ENCODE assay signal across 16 cellular contexts in the genomic region with DNA sequence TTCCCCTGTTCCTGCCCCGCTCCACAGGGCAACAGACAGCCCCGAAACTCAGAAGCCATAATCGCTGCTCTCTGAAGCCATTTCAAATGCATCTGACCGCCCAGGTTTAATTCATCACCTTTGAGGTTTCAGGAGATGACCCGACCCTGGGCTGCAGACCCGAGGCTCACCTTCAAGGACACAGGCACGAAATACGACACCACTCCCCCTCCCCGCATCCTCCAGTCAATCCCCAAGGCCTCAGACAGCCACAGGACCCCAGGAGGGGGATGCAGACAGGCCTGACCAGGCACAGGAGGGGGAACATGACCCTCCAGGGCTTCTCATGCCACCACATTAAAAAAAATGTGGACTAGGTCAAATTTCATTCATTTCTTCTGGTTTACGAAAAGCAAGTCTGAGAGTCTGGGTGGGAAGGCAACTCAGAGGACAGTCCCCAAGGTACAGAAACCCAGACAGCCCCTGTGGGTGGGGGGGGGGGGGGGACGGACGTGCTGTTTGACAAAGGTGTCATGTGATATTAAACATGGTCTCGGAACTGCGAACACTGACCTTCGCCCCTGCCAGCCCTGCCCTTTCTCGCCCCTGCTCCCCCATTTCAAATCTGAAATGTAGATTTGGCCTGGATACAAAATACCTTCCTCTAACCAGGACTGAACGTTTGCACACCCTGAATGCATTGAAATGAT.
DNase-seq lines count a peak whose midpoint lies in the region; ATAC-seq, FAIRE-seq and TF ChIP-seq lines count a peak whose summit lies in the region.
"Had no signal": no experiment of that assay in that cellular context is flagged by ENCODE, and none has a peak within 500 bp of the region (broad histone marks: within the 10 kb centered on the region; RNA-seq: fewer than 3 reads in every experiment).

No MANE protein-coding gene starts in this region.

- no peaks in the 10 kb centered on the region for H3K27me3 ChIP-seq in BLaER1 treated with 17β-estradiol and CSF1 and Interleukin-3, amounts not matched to agents 10 nM and 100 nM
- no peaks in the 10 kb centered on the region for H3K27me3 ChIP-seq in Loucy (ENCODE audit: insufficient read depth, low read length, poor library complexity, severe bottlenecking)
- H3K27me3 ChIP-seq in neural progenitor cell, result peaks cover 5% of the 10 kb centered on the region
- H3K27me3 ChIP-seq in small intestine (ENCODE audit: control insufficient read depth in 2 of 2, insufficient read depth in 2 of 2, low read length in 2 of 2), result no peaks in the 10 kb centered on the region
- H3K27me3 ChIP-seq: Peyer's patch had no signal

- no peaks in the 10 kb centered on the region for H3K36me3 ChIP-seq in BLaER1 treated with 17β-estradiol and CSF1 and Interleukin-3, amounts not matched to agents 10 nM and 100 nM
- no peaks in the 10 kb centered on the region for H3K36me3 ChIP-seq in Loucy (ENCODE audit: insufficient read depth, low read length)
- no peaks in the 10 kb centered on the region for H3K36me3 ChIP-seq in neural progenitor cell
- H3K36me3 ChIP-seq in small intestine (ENCODE audit: control insufficient read depth in 2 of 2, insufficient read depth in 2 of 2, low read length in 2 of 2), result no peaks in the 10 kb centered on the region
- H3K36me3 ChIP-seq: Peyer's patch had no signal

- H3K4me1 Mint-ChIP-seq in neural progenitor cell, result peaks cover 37% of the 10 kb centered on the region

- H3K9ac ChIP-seq in BLaER1 treated with 17β-estradiol and CSF1 and Interleukin-3, amounts not matched to agents 10 nM and 100 nM, result peak overlapping the region in 10 of 11 experiments; percentile 7 to 63 (median 52); a peak in 15 of 22 replicates
- no peak overlapping the region for H3K9ac ChIP-seq in Loucy (ENCODE audit: low read depth, low read length, poor library complexity, severe bottlenecking)
- H3K9ac ChIP-seq in neural progenitor cell, result no peak overlapping the region

- TF ChIP-seq CTCF in Loucy (conservative IDR thresholded peaks at IDR 0.05; ENCODE audit: low read length), result no peak
- TF ChIP-seq CTCF in neural progenitor cell (IDR thresholded peaks at IDR 0.05), result no peak

- ATAC-seq in HG02571 (IDR thresholded peaks at IDR 0.05; ENCODE audit: unreplicated experiment) (no peak), HG02588 (IDR thresholded peaks at IDR 0.05; ENCODE audit: unreplicated experiment) (no peak)
- ATAC-seq: A549 had no signal

- no peak for FAIRE-seq in small intestine (lab: Jason Lieb, UNC)
- FAIRE-seq: A549 had no signal

- H3K36me3 Mint-ChIP-seq in neural progenitor cell, result no peaks in the 10 kb centered on the region

- H3K9me3 ChIP-seq in BLaER1 treated with 17β-estradiol and CSF1 and Interleukin-3, amounts not matched to agents 10 nM and 100 nM (replicated peaks in 1 of 11), result peaks cover 7 to 15% (median 11%) of the 10 kb centered on the region in 11 experiments; a peak in 16 of 22 replicates
- no peaks in the 10 kb centered on the region for H3K9me3 ChIP-seq in Loucy (ENCODE audit: insufficient read depth, low read depth, low read length)
- no peaks in the 10 kb centered on the region for H3K9me3 ChIP-seq in neural progenitor cell (ENCODE audit: low read depth)
- H3K9me3 ChIP-seq in small intestine (ENCODE audit: control insufficient read depth, low read depth), result no peaks in the 10 kb centered on the region
- H3K9me3 ChIP-seq: A549, Peyer's patch had no signal

- no peaks in the 10 kb centered on the region for H4K20me1 ChIP-seq in BLaER1 treated with 17β-estradiol and CSF1 and Interleukin-3, amounts not matched to agents 10 nM and 100 nM
- H4K20me1 ChIP-seq in Loucy (ENCODE audit: insufficient read depth, low read length, poor library complexity, severe bottlenecking) (no peaks in the 10 kb centered on the region), neural progenitor cell (ENCODE audit: low read depth) (no peaks in the 10 kb centered on the region)

- H3K9me2 ChIP-seq in Loucy (replicated peaks; ENCODE audit: low read depth, low read length), result no peaks in the 10 kb centered on the region

- DNase-seq in iPS DF 4.7 (ENCODE audit: extremely low read depth, low spot score), result peak; percentile 14
- DNase-seq in neural progenitor cell (ENCODE audit: low spot score), result no peak
- no peak for DNase-seq in SW480 (ENCODE audit: low spot score)
- no peak for DNase-seq in small intestine
- DNase-seq: CD4-positive, alpha-beta T cell; DND-41; NCI-H1417 treated with DMSO at 0.1 percent for 48 hours; NCI-H2029 treated with DMSO at 0.1 percent for 48 hours; NCI-H510A treated with DMSO at 0.1 percent for 48 hours; Peyer's patch; SHP77 treated with DMSO at 0.1 percent for 48 hours had no signal

- peaks cover 3% of the 10 kb centered on the region for H3K9me3 Mint-ChIP-seq in neural progenitor cell
- H3K9me3 Mint-ChIP-seq: CD4-positive, alpha-beta T cell had no signal

- H3K27ac Mint-ChIP-seq in neural progenitor cell, result peak overlapping the region; percentile 27
- H3K27ac Mint-ChIP-seq: CD4-positive, alpha-beta T cell had no signal

- H3K4me2 ChIP-seq in BLaER1 treated with 17β-estradiol and CSF1 and Interleukin-3, amounts not matched to agents 10 nM and 100 nM, result peak overlapping the region; percentile 80 to 96 (median 90)
- peak overlapping the region; percentile 46 for H3K4me2 ChIP-seq in Loucy (ENCODE audit: low read depth, low read length, poor library complexity, severe bottlenecking)
- no peak overlapping the region for H3K4me2 ChIP-seq in neural progenitor cell
- H3K4me2 ChIP-seq: A549 had no signal

- peak overlapping the region in 8 of 10 experiments; percentile 20 to 50 (median 38); a peak in 8 of 20 replicates for H3K4me3 ChIP-seq in BLaER1 treated with 17β-estradiol and CSF1 and Interleukin-3, amounts not matched to agents 10 nM and 100 nM
- H3K4me3 ChIP-seq in Loucy (ENCODE audit: low read length, poor library complexity, severe bottlenecking), result no peak overlapping the region
- no peak overlapping the region for H3K4me3 ChIP-seq in neural progenitor cell
- H3K4me3 ChIP-seq in small intestine (ENCODE audit: low read depth in 1 of 2, low read length in 2 of 2), result no peak overlapping the region
- H3K4me3 ChIP-seq: A549, Peyer's patch had no signal

- H3K79me2 ChIP-seq in Loucy (ENCODE audit: insufficient read depth, low read length), result no peaks in the 10 kb centered on the region
- no peaks in the 10 kb centered on the region for H3K79me2 ChIP-seq in neural progenitor cell (ENCODE audit: low read depth)

- peak overlapping the region in 9 of 11 experiments; percentile 27 to 83 (median 70); a peak in 18 of 22 replicates for H3K27ac ChIP-seq in BLaER1 treated with 17β-estradiol and CSF1 and Interleukin-3, amounts not matched to agents 10 nM and 100 nM
- no peak overlapping the region for H3K27ac ChIP-seq in neural progenitor cell
- H3K27ac ChIP-seq in small intestine (ENCODE audit: low read depth in 1 of 2, low read length in 1 of 2), result no peak overlapping the region
- H3K27ac ChIP-seq: A549, Peyer's patch had no signal

- H3F3A ChIP-seq in Loucy (ENCODE audit: low read depth) (no peaks in the 10 kb centered on the region), neural progenitor cell (ENCODE audit: low read depth) (no peaks in the 10 kb centered on the region)

- H2AFZ ChIP-seq in Loucy (ENCODE audit: low read length), result no peak overlapping the region
- H2AFZ ChIP-seq in neural progenitor cell (replicated peaks), result no peak overlapping the region

- H3K4me1 ChIP-seq in BLaER1 treated with 17β-estradiol and CSF1 and Interleukin-3, amounts not matched to agents 10 nM and 100 nM, result peaks cover 78 to 94% (median 84%) of the 10 kb centered on the region in 10 experiments
- H3K4me1 ChIP-seq in Loucy (ENCODE audit: insufficient read depth, low read length, poor library complexity, severe bottlenecking) (peaks cover 8% of the 10 kb centered on the region), neural progenitor cell (no peaks in the 10 kb centered on the region), small intestine (ENCODE audit: control insufficient read depth in 2 of 2, insufficient read depth in 1 of 2, low read depth in 1 of 2, low read length in 1 of 2) (peaks cover 0 to 4% of the 10 kb centered on the region in 2 donors)
- H3K4me1 ChIP-seq: A549, Peyer's patch had no signal

- 48 to 61% (median 53%) methylated on average over 17 of the region's 17 CpGs for WGBS in small intestine, 3 donors

- no peak overlapping the region for H3K4me3 Mint-ChIP-seq in neural progenitor cell
- H3K4me3 Mint-ChIP-seq: CD4-positive, alpha-beta T cell had no signal

- peaks cover 4% of the 10 kb centered on the region for H3K27me3 Mint-ChIP-seq in neural progenitor cell (ENCODE audit: insufficient read depth, low read depth)

Comparison
In these comparisons a context has a peak if more than half of its experiments do, and no peak if none do; other contexts are left out.
1. H3K27ac ChIP-seq: peak in BLaER1 treated with 17β-estradiol and CSF1 and Interleukin-3, amounts not matched to agents 10 nM and 100 nM (9 of 11); none in neural progenitor cell (single experiment) and small intestine (0 of 2).
2. H3K4me3 ChIP-seq: peak in BLaER1 treated with 17β-estradiol and CSF1 and Interleukin-3, amounts not matched to agents 10 nM and 100 nM (8 of 10); none in Loucy (single experiment), neural progenitor cell (single experiment) and small intestine (0 of 2).
3. H3K9ac ChIP-seq: peak in BLaER1 treated with 17β-estradiol and CSF1 and Interleukin-3, amounts not matched to agents 10 nM and 100 nM (10 of 11); none in Loucy (single experiment) and neural progenitor cell (single experiment).